1 cellular context compared by ENCODE assay signal in the genomic region with DNA sequence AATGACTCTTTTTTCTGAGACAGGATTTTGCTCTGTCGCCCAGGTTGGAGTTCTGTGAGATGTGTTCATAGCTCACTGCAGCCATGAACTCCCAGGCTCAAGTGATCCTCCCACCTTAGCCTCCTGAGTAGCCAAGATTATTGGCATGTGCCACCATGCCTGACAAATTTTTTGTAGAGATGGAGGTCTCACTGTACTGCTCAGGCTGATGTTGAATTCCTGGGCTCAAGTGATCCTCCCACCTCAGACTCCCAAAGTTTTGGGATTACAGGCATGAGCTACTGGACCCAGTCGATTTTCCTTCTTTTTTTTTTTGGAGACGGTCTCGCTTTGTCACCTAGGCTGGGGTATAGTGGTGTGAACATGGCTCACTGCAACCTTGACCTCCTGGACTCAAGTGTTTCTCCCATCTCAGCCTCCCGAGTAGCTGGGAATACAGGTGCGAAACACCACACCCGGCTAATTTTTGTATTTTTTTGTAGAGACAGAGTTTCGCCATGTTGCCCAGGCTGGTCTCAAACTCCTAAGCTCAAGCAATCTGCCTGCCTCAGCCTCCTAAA.
TF ChIP-seq lines count a peak whose summit lies in the region.

No MANE protein-coding gene starts in this region.

TF ChIP-seq in HepG2, 621 proteins besides CTCF, POLR2A, EP300 and RAD21 (continued from another document and continues in another):
- TF ChIP-seq MAZ (IDR thresholded peaks at IDR 0.05; ENCODE audit: borderline replicate concordance, low read depth, low read length): no peak
- no peak for TF ChIP-seq MAZ (CRISPR knock-in tag; IDR thresholded peaks at IDR 0.05; ENCODE audit: low read depth)
- TF ChIP-seq ZSCAN12 (CRISPR knock-in tag; IDR thresholded peaks at IDR 0.05): no peak
- TF ChIP-seq, protein P1, sequence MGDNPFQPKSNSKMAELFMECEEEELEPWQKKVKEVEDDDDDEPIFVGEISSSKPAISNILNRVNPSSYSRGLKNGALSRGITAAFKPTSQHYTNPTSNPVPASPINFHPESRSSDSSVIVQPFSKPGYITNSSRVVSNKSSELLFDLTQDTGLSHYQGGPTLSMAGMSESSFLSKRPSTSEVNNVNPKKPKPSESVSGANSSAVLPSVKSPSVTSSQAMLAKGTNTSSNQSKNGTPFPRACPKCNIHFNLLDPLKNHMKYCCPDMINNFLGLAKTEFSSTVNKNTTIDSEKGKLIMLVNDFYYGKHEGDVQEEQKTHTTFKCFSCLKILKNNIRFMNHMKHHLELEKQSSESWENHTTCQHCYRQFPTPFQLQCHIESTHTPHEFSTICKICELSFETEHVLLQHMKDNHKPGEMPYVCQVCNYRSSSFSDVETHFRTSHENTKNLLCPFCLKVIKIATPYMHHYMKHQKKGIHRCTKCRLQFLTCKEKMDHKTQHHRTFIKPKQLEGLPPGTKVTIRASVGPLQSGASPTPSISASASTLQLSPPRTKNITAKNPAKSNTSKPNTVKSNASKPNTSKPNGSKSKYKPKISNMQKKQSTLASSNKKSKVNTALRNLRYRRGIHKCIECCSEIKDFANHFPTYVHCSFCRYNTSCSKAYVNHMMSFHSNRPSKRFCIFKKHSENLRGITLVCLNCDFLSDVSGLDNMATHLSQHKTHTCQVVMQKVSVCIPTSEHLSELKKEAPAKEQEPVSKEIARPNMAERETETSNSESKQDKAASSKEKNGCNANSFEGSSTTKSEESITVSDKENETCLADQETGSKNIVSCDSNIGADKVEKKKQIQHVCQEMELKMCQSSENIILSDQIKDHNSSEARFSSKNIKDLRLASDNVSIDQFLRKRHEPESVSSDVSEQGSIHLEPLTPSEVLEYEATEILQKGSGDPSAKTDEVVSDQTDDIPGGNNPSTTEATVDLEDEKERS (CRISPR knock-in tag; IDR thresholded peaks at IDR 0.05): 0 out of 2 replicates have a peak, but pooled peaks have one; percentile 18
- TF ChIP-seq ZNF746 (CRISPR knock-in tag; IDR thresholded peaks at IDR 0.05): peak; percentile 29; the same call in 1 of the 2 replicates
- TF ChIP-seq KLF9 (CRISPR knock-in tag; IDR thresholded peaks at IDR 0.05; ENCODE audit: low read depth): no peak
- TF ChIP-seq ZNF782 (CRISPR knock-in tag; IDR thresholded peaks at IDR 0.05; ENCODE audit: borderline replicate concordance): 0 out of 2 replicates have a peak, but pooled peaks have one; percentile 74
- TF ChIP-seq, protein P2, sequence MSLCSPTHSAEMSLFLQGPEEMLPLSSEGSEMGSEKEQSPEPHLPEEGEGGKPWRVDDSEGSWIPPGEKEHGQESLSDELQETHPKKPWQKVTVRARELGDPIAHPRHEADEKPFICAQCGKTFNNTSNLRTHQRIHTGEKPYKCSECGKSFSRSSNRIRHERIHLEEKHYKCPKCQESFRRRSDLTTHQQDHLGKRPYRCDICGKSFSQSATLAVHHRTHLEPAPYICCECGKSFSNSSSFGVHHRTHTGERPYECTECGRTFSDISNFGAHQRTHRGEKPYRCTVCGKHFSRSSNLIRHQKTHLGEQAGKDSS (CRISPR knock-in tag; IDR thresholded peaks at IDR 0.05; ENCODE audit: borderline replicate concordance, low read depth): 0 out of 2 replicates have a peak, but pooled peaks have one; percentile 9
- TF ChIP-seq ZNF224 (CRISPR knock-in tag; IDR thresholded peaks at IDR 0.05): peak; percentile 87; the same call in 1 of the 2 replicates
- TF ChIP-seq HHEX (CRISPR knock-in tag; IDR thresholded peaks at IDR 0.05): no peak
- peak; percentile 71; the same call in 1 of the 2 replicates for TF ChIP-seq NRL (CRISPR knock-in tag; IDR thresholded peaks at IDR 0.05; ENCODE audit: borderline replicate concordance)
- TF ChIP-seq ZNF709 (CRISPR knock-in tag; IDR thresholded peaks at IDR 0.05): no peak
- TF ChIP-seq ZSCAN30 (CRISPR knock-in tag; IDR thresholded peaks at IDR 0.05): 0 out of 2 replicates have a peak, but pooled peaks have one; percentile 20
- peak; percentile 20; the same call in 1 of the 2 replicates for TF ChIP-seq ZNF430 (CRISPR knock-in tag; IDR thresholded peaks at IDR 0.05)
- TF ChIP-seq, protein P3, sequence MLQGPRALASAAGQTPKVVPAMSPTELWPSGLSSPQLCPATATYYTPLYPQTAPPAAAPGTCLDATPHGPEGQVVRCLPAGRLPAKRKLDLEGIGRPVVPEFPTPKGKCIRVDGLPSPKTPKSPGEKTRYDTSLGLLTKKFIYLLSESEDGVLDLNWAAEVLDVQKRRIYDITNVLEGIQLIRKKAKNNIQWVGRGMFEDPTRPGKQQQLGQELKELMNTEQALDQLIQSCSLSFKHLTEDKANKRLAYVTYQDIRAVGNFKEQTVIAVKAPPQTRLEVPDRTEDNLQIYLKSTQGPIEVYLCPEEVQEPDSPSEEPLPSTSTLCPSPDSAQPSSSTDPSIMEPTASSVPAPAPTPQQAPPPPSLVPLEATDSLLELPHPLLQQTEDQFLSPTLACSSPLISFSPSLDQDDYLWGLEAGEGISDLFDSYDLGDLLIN (CRISPR knock-in tag; IDR thresholded peaks at IDR 0.05; ENCODE audit: borderline replicate concordance): no peak
- TF ChIP-seq ZNF296 (CRISPR knock-in tag; conservative IDR thresholded peaks at IDR 0.05): no peak
- TF ChIP-seq MAF1 (CRISPR knock-in tag; IDR thresholded peaks at IDR 0.05; ENCODE audit: borderline replicate concordance): no peak
- TF ChIP-seq CHD4 (IDR thresholded peaks at IDR 0.05; ENCODE audit: borderline replicate concordance, low read length): no peak
- TF ChIP-seq GATAD2A (CRISPR knock-in tag; IDR thresholded peaks at IDR 0.05): no peak
- peak; percentile 71; the same call in 1 of the 2 replicates for TF ChIP-seq ZNF253 (CRISPR knock-in tag; IDR thresholded peaks at IDR 0.05; ENCODE audit: borderline replicate concordance)
- TF ChIP-seq TOE1 (CRISPR knock-in tag; IDR thresholded peaks at IDR 0.05): no peak
- TF ChIP-seq, protein P4, sequence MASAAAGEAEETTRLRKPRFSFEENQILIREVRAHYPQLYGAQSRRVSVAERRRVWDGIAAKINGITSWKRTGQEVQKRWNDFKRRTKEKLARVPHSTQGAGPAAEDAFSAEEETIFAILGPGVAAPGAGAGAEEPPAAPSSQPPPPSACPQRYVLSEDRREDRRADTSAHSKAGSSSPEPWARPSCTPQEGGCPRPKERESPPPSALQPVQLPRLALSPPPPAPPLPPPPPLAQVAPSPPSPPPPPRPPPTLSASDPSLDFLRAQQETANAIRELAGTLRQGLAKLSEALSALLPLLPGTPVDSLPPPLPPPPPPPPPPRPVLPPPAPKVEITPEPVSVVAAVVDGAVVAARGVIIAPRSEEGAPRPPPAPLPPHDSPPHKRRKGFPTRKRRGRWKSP (CRISPR knock-in tag; IDR thresholded peaks at IDR 0.05): 0 out of 2 replicates have a peak, but pooled peaks have one; percentile 38
- no peak for TF ChIP-seq EHMT2 (IDR thresholded peaks at IDR 0.05; ENCODE audit: borderline replicate concordance, low read depth, low read length)
- TF ChIP-seq, protein P5, sequence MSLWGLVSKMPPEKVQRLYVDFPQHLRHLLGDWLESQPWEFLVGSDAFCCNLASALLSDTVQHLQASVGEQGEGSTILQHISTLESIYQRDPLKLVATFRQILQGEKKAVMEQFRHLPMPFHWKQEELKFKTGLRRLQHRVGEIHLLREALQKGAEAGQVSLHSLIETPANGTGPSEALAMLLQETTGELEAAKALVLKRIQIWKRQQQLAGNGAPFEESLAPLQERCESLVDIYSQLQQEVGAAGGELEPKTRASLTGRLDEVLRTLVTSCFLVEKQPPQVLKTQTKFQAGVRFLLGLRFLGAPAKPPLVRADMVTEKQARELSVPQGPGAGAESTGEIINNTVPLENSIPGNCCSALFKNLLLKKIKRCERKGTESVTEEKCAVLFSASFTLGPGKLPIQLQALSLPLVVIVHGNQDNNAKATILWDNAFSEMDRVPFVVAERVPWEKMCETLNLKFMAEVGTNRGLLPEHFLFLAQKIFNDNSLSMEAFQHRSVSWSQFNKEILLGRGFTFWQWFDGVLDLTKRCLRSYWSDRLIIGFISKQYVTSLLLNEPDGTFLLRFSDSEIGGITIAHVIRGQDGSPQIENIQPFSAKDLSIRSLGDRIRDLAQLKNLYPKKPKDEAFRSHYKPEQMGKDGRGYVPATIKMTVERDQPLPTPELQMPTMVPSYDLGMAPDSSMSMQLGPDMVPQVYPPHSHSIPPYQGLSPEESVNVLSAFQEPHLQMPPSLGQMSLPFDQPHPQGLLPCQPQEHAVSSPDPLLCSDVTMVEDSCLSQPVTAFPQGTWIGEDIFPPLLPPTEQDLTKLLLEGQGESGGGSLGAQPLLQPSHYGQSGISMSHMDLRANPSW (CRISPR knock-in tag; IDR thresholded peaks at IDR 0.05; ENCODE audit: borderline replicate concordance): no peak
- TF ChIP-seq, protein P6, sequence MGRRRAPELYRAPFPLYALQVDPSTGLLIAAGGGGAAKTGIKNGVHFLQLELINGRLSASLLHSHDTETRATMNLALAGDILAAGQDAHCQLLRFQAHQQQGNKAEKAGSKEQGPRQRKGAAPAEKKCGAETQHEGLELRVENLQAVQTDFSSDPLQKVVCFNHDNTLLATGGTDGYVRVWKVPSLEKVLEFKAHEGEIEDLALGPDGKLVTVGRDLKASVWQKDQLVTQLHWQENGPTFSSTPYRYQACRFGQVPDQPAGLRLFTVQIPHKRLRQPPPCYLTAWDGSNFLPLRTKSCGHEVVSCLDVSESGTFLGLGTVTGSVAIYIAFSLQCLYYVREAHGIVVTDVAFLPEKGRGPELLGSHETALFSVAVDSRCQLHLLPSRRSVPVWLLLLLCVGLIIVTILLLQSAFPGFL (CRISPR knock-in tag; IDR thresholded peaks at IDR 0.05): no peak
- 0 out of 2 replicates have a peak, but pooled peaks have one; percentile 63 for TF ChIP-seq ZNF451 (CRISPR knock-in tag; IDR thresholded peaks at IDR 0.05)
- TF ChIP-seq, protein P7, sequence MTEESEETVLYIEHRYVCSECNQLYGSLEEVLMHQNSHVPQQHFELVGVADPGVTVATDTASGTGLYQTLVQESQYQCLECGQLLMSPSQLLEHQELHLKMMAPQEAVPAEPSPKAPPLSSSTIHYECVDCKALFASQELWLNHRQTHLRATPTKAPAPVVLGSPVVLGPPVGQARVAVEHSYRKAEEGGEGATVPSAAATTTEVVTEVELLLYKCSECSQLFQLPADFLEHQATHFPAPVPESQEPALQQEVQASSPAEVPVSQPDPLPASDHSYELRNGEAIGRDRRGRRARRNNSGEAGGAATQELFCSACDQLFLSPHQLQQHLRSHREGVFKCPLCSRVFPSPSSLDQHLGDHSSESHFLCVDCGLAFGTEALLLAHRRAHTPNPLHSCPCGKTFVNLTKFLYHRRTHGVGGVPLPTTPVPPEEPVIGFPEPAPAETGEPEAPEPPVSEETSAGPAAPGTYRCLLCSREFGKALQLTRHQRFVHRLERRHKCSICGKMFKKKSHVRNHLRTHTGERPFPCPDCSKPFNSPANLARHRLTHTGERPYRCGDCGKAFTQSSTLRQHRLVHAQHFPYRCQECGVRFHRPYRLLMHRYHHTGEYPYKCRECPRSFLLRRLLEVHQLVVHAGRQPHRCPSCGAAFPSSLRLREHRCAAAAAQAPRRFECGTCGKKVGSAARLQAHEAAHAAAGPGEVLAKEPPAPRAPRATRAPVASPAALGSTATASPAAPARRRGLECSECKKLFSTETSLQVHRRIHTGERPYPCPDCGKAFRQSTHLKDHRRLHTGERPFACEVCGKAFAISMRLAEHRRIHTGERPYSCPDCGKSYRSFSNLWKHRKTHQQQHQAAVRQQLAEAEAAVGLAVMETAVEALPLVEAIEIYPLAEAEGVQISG (CRISPR knock-in tag; IDR thresholded peaks at IDR 0.05): peak; percentile 7; the same call in 1 of the 2 replicates
- no peak for TF ChIP-seq JUN (CRISPR knock-in tag; IDR thresholded peaks at IDR 0.05)
- TF ChIP-seq DMAP1 (CRISPR knock-in tag; IDR thresholded peaks at IDR 0.05): no peak
- TF ChIP-seq ATF7 (IDR thresholded peaks at IDR 0.05): no peak
- TF ChIP-seq ATF7 (CRISPR knock-in tag; IDR thresholded peaks at IDR 0.05): no peak; the same call in 1 of the 2 replicates
- 0 out of 2 replicates have a peak, but pooled peaks have one; percentile 74 for TF ChIP-seq SMAD1 (CRISPR knock-in tag; IDR thresholded peaks at IDR 0.05; ENCODE audit: borderline replicate concordance, low read depth)
- TF ChIP-seq ZNF644 (CRISPR knock-in tag; IDR thresholded peaks at IDR 0.05; ENCODE audit: low read depth): no peak
- TF ChIP-seq, protein P8, sequence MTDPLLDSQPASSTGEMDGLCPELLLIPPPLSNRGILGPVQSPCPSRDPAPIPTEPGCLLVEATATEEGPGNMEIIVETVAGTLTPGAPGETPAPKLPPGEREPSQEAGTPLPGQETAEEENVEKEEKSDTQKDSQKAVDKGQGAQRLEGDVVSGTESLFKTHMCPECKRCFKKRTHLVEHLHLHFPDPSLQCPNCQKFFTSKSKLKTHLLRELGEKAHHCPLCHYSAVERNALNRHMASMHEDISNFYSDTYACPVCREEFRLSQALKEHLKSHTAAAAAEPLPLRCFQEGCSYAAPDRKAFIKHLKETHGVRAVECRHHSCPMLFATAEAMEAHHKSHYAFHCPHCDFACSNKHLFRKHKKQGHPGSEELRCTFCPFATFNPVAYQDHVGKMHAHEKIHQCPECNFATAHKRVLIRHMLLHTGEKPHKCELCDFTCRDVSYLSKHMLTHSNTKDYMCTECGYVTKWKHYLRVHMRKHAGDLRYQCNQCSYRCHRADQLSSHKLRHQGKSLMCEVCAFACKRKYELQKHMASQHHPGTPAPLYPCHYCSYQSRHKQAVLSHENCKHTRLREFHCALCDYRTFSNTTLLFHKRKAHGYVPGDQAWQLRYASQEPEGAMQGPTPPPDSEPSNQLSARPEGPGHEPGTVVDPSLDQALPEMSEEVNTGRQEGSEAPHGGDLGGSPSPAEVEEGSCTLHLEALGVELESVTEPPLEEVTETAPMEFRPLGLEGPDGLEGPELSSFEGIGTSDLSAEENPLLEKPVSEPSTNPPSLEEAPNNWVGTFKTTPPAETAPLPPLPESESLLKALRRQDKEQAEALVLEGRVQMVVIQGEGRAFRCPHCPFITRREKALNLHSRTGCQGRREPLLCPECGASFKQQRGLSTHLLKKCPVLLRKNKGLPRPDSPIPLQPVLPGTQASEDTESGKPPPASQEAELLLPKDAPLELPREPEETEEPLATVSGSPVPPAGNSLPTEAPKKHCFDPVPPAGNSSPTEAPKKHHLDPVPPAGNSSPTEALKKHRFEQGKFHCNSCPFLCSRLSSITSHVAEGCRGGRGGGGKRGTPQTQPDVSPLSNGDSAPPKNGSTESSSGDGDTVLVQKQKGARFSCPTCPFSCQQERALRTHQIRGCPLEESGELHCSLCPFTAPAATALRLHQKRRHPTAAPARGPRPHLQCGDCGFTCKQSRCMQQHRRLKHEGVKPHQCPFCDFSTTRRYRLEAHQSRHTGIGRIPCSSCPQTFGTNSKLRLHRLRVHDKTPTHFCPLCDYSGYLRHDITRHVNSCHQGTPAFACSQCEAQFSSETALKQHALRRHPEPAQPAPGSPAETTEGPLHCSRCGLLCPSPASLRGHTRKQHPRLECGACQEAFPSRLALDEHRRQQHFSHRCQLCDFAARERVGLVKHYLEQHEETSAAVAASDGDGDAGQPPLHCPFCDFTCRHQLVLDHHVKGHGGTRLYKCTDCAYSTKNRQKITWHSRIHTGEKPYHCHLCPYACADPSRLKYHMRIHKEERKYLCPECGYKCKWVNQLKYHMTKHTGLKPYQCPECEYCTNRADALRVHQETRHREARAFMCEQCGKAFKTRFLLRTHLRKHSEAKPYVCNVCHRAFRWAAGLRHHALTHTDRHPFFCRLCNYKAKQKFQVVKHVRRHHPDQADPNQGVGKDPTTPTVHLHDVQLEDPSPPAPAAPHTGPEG (CRISPR knock-in tag; IDR thresholded peaks at IDR 0.05): 0 out of 2 replicates have a peak, but pooled peaks have one; percentile 18
- TF ChIP-seq MAFK (conservative IDR thresholded peaks at IDR 0.05 in 1 of 2, IDR thresholded peaks at IDR 0.05 in 1 of 2; ENCODE audit: low read length in 2 of 2): no peak
